Comparison of ENCODE assay signal across 24 cellular contexts in genomic region chr7:148408307-148408706, GRCh38.
"Had no signal": no experiment of that assay in that cellular context is flagged by ENCODE, and none has a peak within 500 bp of the region (broad histone marks: within the 10 kb centered on the region; RNA-seq: fewer than 3 reads in every experiment).

No MANE protein-coding gene starts in this region.

- ATAC-seq: effector memory CD8-positive, alpha-beta T cell; foreskin keratinocyte; gastrocnemius medialis; gastroesophageal sphincter; heart left ventricle; heart right ventricle had no signal

- H3K27ac Mint-ChIP-seq: dendritic cell treated with granulocyte-macrophage colony-stimulating factor and Interleukin-4, amounts not matched to agents 40 ng/mL and 50 ng/mL, for 4 days; effector memory CD8-positive, alpha-beta T cell; endodermal cell had no signal

- H3K4me3 ChIP-seq: colonic mucosa, coronary artery, dorsolateral prefrontal cortex, esophagus muscularis mucosa, esophagus squamous epithelium, gastrocnemius medialis, gastroesophageal sphincter, heart left ventricle, heart right ventricle had no signal

- H3K4me3 Mint-ChIP-seq: dendritic cell treated with granulocyte-macrophage colony-stimulating factor and Interleukin-4, amounts not matched to agents 40 ng/mL and 50 ng/mL, for 4 days; effector memory CD8-positive, alpha-beta T cell; endodermal cell had no signal

- H3K4me1 ChIP-seq: colonic mucosa, foreskin keratinocyte, gastrocnemius medialis, gastroesophageal sphincter, heart left ventricle, heart right ventricle had no signal

- H3K36me3 ChIP-seq: colonic mucosa, esophagus muscularis mucosa, esophagus squamous epithelium, gastrocnemius medialis, gastroesophageal sphincter, heart left ventricle, heart right ventricle had no signal

- H3K27ac ChIP-seq: colonic mucosa, coronary artery, dorsolateral prefrontal cortex, epithelial cell of prostate, esophagus muscularis mucosa, esophagus squamous epithelium, foreskin keratinocyte, gastrocnemius medialis, gastroesophageal sphincter, heart left ventricle, heart right ventricle had no signal

- H3K27me3 ChIP-seq: colonic mucosa, dorsolateral prefrontal cortex, esophagus muscularis mucosa, esophagus squamous epithelium, foreskin keratinocyte, gastrocnemius medialis, gastroesophageal sphincter had no signal

- H3K9me3 ChIP-seq: colonic mucosa, esophagus muscularis mucosa, esophagus squamous epithelium, gastrocnemius medialis, gastroesophageal sphincter, heart left ventricle, heart right ventricle had no signal

- DNase-seq: colonic mucosa; cortex of kidney; dermis blood vessel endothelial cell; dorsolateral prefrontal cortex; effector CD4-positive, alpha-beta T cell; effector CD8-positive, alpha-beta T cell; effector memory CD4-positive, alpha-beta T cell; effector memory CD8-positive, alpha-beta T cell; endodermal cell; erythroblast; esophagus squamous epithelium; foreskin fibroblast; foreskin keratinocyte; foreskin melanocyte; gastrocnemius medialis; glutamatergic neuron; head of caudate nucleus; heart left ventricle; heart right ventricle had no signal

- H3K9me3 Mint-ChIP-seq: dendritic cell treated with granulocyte-macrophage colony-stimulating factor and Interleukin-4, amounts not matched to agents 40 ng/mL and 50 ng/mL, for 4 days; effector memory CD8-positive, alpha-beta T cell; endodermal cell had no signal
